In the genomic region with DNA sequence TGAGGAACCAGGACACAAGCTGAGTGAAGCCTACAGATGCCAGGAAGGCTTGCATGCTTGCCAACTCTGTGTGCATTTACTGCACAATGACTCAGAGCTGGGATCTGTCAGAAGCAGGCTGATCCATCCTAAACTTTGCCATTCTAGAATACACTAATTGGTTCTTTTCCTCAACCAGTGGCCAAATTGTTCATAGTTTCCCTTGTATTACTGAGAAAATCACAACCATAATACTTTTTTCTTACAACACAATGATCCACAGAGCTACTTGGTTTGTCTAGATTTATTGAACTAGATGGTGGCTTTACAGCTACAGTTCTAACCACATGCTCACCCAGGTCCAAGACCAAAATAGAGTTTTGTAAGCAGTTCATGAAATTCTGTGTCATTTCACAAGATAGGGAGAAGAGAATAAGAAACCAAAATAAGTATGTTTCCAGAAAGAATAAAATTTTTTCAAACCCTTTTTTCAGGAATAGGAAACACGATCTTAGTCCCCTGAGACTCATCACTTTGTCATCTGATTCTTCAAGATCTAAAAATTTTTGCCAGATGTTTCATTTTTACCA, we compare ENCODE assay signal across 10 cellular contexts. TPM values are rescaled to one million over a fixed set of nuclear protein-coding genes. Genes with fewer than 3 reads are reported as not detected.
DNase-seq lines count a peak whose midpoint lies in the region; ATAC-seq and TF ChIP-seq lines count a peak whose summit lies in the region.
"Had no signal": no experiment of that assay in that cellular context is flagged by ENCODE, and none has a peak within 500 bp of the region (broad histone marks: within the 10 kb centered on the region; RNA-seq: fewer than 3 reads in every experiment).

No MANE protein-coding gene starts in this region.

- intact Hi-C loops in aorta (cut with DNase I) = loop anchor here in 1 of 2 donors (5.0 kb wide), 1 partner anchor 101 kb away; no protein-coding TSS in a partner anchor
- intact Hi-C loops in testis (cut with DNase I; ENCODE audit: low total_unique reads) = no loop called here

- H3K27ac ChIP-seq in aorta (ENCODE audit: low read depth in 1 of 2, low read length in 2 of 2) = no peak overlapping the region
- no peak overlapping the region for H3K27ac ChIP-seq in testis

- no peaks in the 10 kb centered on the region for H3K27me3 ChIP-seq in aorta (ENCODE audit: control insufficient read depth in 1 of 2, insufficient read depth in 2 of 2, low read length in 1 of 2)
- H3K27me3 ChIP-seq in testis = no peaks in the 10 kb centered on the region

- TF ChIP-seq POLR2A in testis (IDR thresholded peaks at IDR 0.05) = no peak

- H3K4me1 ChIP-seq in aorta (ENCODE audit: control insufficient read depth in 1 of 2, insufficient read depth in 2 of 2, low read length in 2 of 2) = peaks cover 5 to 11% of the 10 kb centered on the region in 2 donors
- peaks cover 11% of the 10 kb centered on the region for H3K4me1 ChIP-seq in testis

- ATAC-seq in aorta (ENCODE audit: low FRiP score) = peak; percentile 61

- no peak overlapping the region for H3K4me3 ChIP-seq in aorta (ENCODE audit: low read length in 2 of 2)
- H3K4me3 ChIP-seq in testis = no peak overlapping the region

- no peak for TF ChIP-seq CTCF in testis (IDR thresholded peaks at IDR 0.05)

- WGBS in aorta, 2 donors = 1 to 2% methylated on average over 1 of the region's 1 CpG
- WGBS in testis, 2 donors = 48 to 55% methylated on average over 1 of the region's 1 CpG

- DNase-seq in NOMO-1 treated with DMSO at 0.1 percent for 48 hours (lab: John Stamatoyannopoulos, UW; ENCODE audit: unreplicated experiment) = peak; percentile 34
- no peak for DNase-seq in NOMO-1 treated with dmso at 0.1 percent for 144 hours (lab: John Stamatoyannopoulos, UW; ENCODE audit: unreplicated experiment)
- DNase-seq in anterior cingulate cortex (lab: John Stamatoyannopoulos, UW) = peak in 30 of 58 donors; percentile 3 to 54 (median 12)
- peak; percentile 46 for DNase-seq in hepatic stellate cell (ENCODE audit: low spot score)
- peak; percentile 80 to 82 for DNase-seq in aorta
- no peak for DNase-seq in activated T-cell treated with anti-CD3 and anti-CD28 coated beads, Interleukin-2, amount 50 U/mL, for 1 hour
- DNase-seq in islet precursor cell = no peak
- DNase-seq in testis = no peak
- DNase-seq: activated naive CD4-positive, alpha-beta T cell; kidney had no signal

- H3K36me3 ChIP-seq in aorta (ENCODE audit: control insufficient read depth in 1 of 2, insufficient read depth in 2 of 2, low read length in 1 of 2) = no peaks in the 10 kb centered on the region
- H3K36me3 ChIP-seq in testis (ENCODE audit: low read depth, missing control alignments) = no peaks in the 10 kb centered on the region

- H3K9me3 ChIP-seq in aorta (ENCODE audit: control insufficient read depth, low read length) (no peaks in the 10 kb centered on the region), testis (no peaks in the 10 kb centered on the region)

RNA-seq across cellular contexts. Expression of a gene that starts 21.0 kb away (rescaled TPM):
- total RNA-seq in aorta (10 to 100 TPM in 1 of 2 donors, 1 to 10 TPM in 1; 8.1 to 30.5 TPM), testis (1 to 10 TPM; 5.8 to 9.7 TPM)
- polyA plus RNA-seq in aorta (10 to 100 TPM; 18.7 to 69.6 TPM), testis (ENCODE audit: insufficient read depth, low read depth, low replicate concordance) (8.2 TPM)

Comparison
In these comparisons a context has a peak if more than half of its experiments do, and no peak if none do; other contexts are left out.
1. DNase-seq: peak in NOMO-1 treated with DMSO at 0.1 percent for 48 hours (single experiment), anterior cingulate cortex (30 of 58), hepatic stellate cell (single experiment) and aorta (2 of 2); none in NOMO-1 treated with dmso at 0.1 percent for 144 hours (single experiment), activated T-cell treated with anti-CD3 and anti-CD28 coated beads, Interleukin-2, amount 50 U/mL, for 1 hour (single experiment), islet precursor cell (single experiment) and testis (single experiment).